8 cellular contexts compared by ENCODE assay signal in genomic region chr13:95644611-95645052, GRCh38. TPM values are rescaled to one million over a fixed set of nuclear protein-coding genes. Genes with fewer than 3 reads are reported as not detected.
DNase-seq lines count a peak whose midpoint lies in the region; ATAC-seq and TF ChIP-seq lines count a peak whose summit lies in the region.

Gene DZIP1 (minus strand): TSS chr13:95644706. CDS start chr13:95642029, 2,677 bp downstream.

- DNase-seq in DMS 273 treated with DMSO at 0.1 percent for 48 hours (lab: John Stamatoyannopoulos, UW) (peak; percentile 44), GM20000 (ENCODE audit: low spot score) (peak; percentile 46), NCI-H1092 (lab: John Stamatoyannopoulos, UW) (peak; percentile 86), T-helper 17 cell (no peak), epithelial cell of esophagus (ENCODE audit: low read depth) (peak; percentile 73), medulla oblongata (ENCODE audit: extremely low spot score) (peak; percentile 72), suprapubic skin (ENCODE audit: low spot score in 2 of 2) (peak; percentile 79 to 84), GM19238 (ENCODE audit: insufficient read length, low spot score) (no peak)

- H3K36me3 ChIP-seq in suprapubic skin = no peaks in the 10 kb centered on the region

- 8% methylated on average over 7 of the region's 30 CpGs for WGBS in suprapubic skin

- H3K4me1 ChIP-seq in suprapubic skin = peaks cover 29% of the 10 kb centered on the region

- peaks cover 2% of the 10 kb centered on the region for H3K4me1 Mint-ChIP-seq in T-helper 17 cell

- H3K27me3 ChIP-seq in suprapubic skin = peaks cover 33% of the 10 kb centered on the region

- TF ChIP-seq CTCF in GM20000 (IDR thresholded peaks at IDR 0.05; ENCODE audit: extremely low read depth, missing control alignments) = no peak
- no peak for TF ChIP-seq CTCF in epithelial cell of esophagus (IDR thresholded peaks at IDR 0.05; ENCODE audit: insufficient read depth, low read depth, low read length, missing control alignments)
- no peak for TF ChIP-seq CTCF in suprapubic skin (IDR thresholded peaks at IDR 0.05)

- H3K36me3 Mint-ChIP-seq in T-helper 17 cell (ENCODE audit: low read depth) = no peaks in the 10 kb centered on the region

- H3K4me3 ChIP-seq in epithelial cell of esophagus (ENCODE audit: low read length) (peak within 1 kb of the TSS; percentile 54), suprapubic skin (peak within 1 kb of the TSS; percentile 59)

- H3K9me3 ChIP-seq in T-helper 17 cell (ENCODE audit: control insufficient read depth, low read length, poor library complexity, severe bottlenecking) (no peaks in the 10 kb centered on the region), suprapubic skin (no peaks in the 10 kb centered on the region)

- peak within 1 kb of the TSS; percentile 28 for H3K27ac ChIP-seq in suprapubic skin

- H3K4me3 Mint-ChIP-seq in T-helper 17 cell = peak within 1 kb of the TSS; percentile 75

- ATAC-seq in T-helper 17 cell = no peak

- TF ChIP-seq POLR2A in suprapubic skin (IDR thresholded peaks at IDR 0.05) = no peak

- TF ChIP-seq EP300 in suprapubic skin (IDR thresholded peaks at IDR 0.05) = no peak

- H3K27me3 Mint-ChIP-seq in T-helper 17 cell = peaks cover 47% of the 10 kb centered on the region

- no peak within 1 kb of the TSS for H3K27ac Mint-ChIP-seq in T-helper 17 cell

RNA-seq across cellular contexts. Expression of gene DZIP1, which starts in this region (rescaled TPM):
- total RNA-seq in T-helper 17 cell = not detected
- 1 to 10 TPM; 1.5 to 4.8 (median 3.4) TPM for total RNA-seq in suprapubic skin

Comparison
In these comparisons a context has a peak if more than half of its experiments do, and no peak if none do; other contexts are left out.
1. DNase-seq: peak in DMS 273 treated with DMSO at 0.1 percent for 48 hours (single experiment), GM20000 (single experiment), NCI-H1092 (single experiment), epithelial cell of esophagus (single experiment), medulla oblongata (single experiment) and suprapubic skin (2 of 2); none in T-helper 17 cell (0 of 3) and GM19238 (single experiment).